1 cellular context compared by ENCODE assay signal in genomic region chr7:36203081-36203775, GRCh38.
TF ChIP-seq lines count a peak whose summit lies in the region.

No MANE protein-coding gene starts in this region.

TF ChIP-seq in SK-N-SH, 30 proteins besides CTCF, POLR2A, EP300 and RAD21 (continued from another document):
- TF ChIP-seq IRF3 (IDR thresholded peaks at IDR 0.05; ENCODE audit: low read depth, low read length) (no peak), POLR2AphosphoS5 (IDR thresholded peaks at IDR 0.05; ENCODE audit: low read depth, low read length) (no peak), NRF1 (IDR thresholded peaks at IDR 0.05; ENCODE audit: low read depth, low read length) (no peak), RCOR1 (IDR thresholded peaks at IDR 0.05; ENCODE audit: low read length) (peak; percentile 16; the same call in 1 of the 2 replicates), GATA2 (CRISPR knock-in tag; IDR thresholded peaks at IDR 0.05) (peak; percentile 88), TAF1 (IDR thresholded peaks at IDR 0.05; ENCODE audit: borderline replicate concordance, low read depth, low read length) (no peak), FOXM1 (IDR thresholded peaks at IDR 0.05; ENCODE audit: low read depth) (no peak), MAX (IDR thresholded peaks at IDR 0.05; ENCODE audit: low read depth) (no peak), GABPA (IDR thresholded peaks at IDR 0.05; ENCODE audit: low read depth) (no peak), TEAD4 (IDR thresholded peaks at IDR 0.05; ENCODE audit: borderline replicate concordance, insufficient read depth) (no peak), ELF1 (IDR thresholded peaks at IDR 0.05) (no peak), FOXJ3 (CRISPR knock-in tag; IDR thresholded peaks at IDR 0.05) (no peak), SMC3 (IDR thresholded peaks at IDR 0.05; ENCODE audit: low read depth, low read length) (no peak), EZH2phosphoT487 (IDR thresholded peaks at IDR 0.05; ENCODE audit: borderline replicate concordance, low read depth) (no peak), USF1 (IDR thresholded peaks at IDR 0.05; ENCODE audit: borderline replicate concordance, low read depth) (no peak), RFX5 (IDR thresholded peaks at IDR 0.05; ENCODE audit: low read length) (no peak), ZBTB33 (IDR thresholded peaks at IDR 0.05; ENCODE audit: borderline replicate concordance, low read depth) (no peak)
